In the genomic region with DNA sequence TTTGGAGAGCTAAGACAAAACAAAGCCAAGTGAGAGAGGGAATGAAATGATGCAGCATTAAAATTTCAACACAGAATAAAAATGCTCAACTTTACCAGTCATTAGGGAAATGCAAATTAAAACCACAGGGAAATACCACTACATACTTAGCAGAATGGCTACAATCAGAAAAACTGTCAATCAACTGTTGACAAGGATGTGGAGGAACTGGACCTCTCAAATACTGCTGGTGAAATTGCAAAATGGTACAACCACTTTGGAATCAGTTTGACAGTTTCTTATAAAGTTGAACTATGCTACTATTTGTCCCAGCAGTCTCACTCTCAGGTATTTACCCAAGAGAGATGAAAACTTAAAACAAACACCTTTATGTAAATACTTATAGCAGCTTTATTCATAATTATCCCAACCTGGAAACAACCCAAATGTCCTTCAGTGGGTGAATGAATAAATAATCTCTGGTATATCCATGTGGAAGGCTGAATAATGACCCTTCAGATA, we compare ENCODE assay signal across 1 cellular context.
TF ChIP-seq lines count a peak whose summit lies in the region.

No MANE protein-coding gene starts in this region.

TF ChIP-seq in GM12878, 131 proteins besides CTCF, POLR2A, EP300 and RAD21:
- TF ChIP-seq, protein P1, sequence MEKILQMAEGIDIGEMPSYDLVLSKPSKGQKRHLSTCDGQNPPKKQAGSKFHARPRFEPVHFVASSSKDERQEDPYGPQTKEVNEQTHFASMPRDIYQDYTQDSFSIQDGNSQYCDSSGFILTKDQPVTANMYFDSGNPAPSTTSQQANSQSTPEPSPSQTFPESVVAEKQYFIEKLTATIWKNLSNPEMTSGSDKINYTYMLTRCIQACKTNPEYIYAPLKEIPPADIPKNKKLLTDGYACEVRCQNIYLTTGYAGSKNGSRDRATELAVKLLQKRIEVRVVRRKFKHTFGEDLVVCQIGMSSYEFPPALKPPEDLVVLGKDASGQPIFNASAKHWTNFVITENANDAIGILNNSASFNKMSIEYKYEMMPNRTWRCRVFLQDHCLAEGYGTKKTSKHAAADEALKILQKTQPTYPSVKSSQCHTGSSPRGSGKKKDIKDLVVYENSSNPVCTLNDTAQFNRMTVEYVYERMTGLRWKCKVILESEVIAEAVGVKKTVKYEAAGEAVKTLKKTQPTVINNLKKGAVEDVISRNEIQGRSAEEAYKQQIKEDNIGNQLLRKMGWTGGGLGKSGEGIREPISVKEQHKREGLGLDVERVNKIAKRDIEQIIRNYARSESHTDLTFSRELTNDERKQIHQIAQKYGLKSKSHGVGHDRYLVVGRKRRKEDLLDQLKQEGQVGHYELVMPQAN (conservative IDR thresholded peaks at IDR 0.05): no peak
- no peak for TF ChIP-seq RBBP5 (conservative IDR thresholded peaks at IDR 0.05)
- TF ChIP-seq SRF (IDR thresholded peaks at IDR 0.05; ENCODE audit: low read depth in 2 of 2, low read length in 2 of 2): no peak
- no peak for TF ChIP-seq SP1 (IDR thresholded peaks at IDR 0.05; ENCODE audit: low read depth, low read length)
- 0 out of 2 replicates have a peak, but pooled peaks have one; percentile 13 for TF ChIP-seq RUNX3 (IDR thresholded peaks at IDR 0.05; ENCODE audit: low read length)
- no peak for TF ChIP-seq IKZF1 (conservative IDR thresholded peaks at IDR 0.05)
- TF ChIP-seq, protein P2, sequence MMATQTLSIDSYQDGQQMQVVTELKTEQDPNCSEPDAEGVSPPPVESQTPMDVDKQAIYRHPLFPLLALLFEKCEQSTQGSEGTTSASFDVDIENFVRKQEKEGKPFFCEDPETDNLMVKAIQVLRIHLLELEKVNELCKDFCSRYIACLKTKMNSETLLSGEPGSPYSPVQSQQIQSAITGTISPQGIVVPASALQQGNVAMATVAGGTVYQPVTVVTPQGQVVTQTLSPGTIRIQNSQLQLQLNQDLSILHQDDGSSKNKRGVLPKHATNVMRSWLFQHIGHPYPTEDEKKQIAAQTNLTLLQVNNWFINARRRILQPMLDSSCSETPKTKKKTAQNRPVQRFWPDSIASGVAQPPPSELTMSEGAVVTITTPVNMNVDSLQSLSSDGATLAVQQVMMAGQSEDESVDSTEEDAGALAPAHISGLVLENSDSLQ (IDR thresholded peaks at IDR 0.05): peak; percentile 82
- TF ChIP-seq HDAC6 (IDR thresholded peaks at IDR 0.05; ENCODE audit: unreplicated experiment): no peak
- TF ChIP-seq, protein P3, sequence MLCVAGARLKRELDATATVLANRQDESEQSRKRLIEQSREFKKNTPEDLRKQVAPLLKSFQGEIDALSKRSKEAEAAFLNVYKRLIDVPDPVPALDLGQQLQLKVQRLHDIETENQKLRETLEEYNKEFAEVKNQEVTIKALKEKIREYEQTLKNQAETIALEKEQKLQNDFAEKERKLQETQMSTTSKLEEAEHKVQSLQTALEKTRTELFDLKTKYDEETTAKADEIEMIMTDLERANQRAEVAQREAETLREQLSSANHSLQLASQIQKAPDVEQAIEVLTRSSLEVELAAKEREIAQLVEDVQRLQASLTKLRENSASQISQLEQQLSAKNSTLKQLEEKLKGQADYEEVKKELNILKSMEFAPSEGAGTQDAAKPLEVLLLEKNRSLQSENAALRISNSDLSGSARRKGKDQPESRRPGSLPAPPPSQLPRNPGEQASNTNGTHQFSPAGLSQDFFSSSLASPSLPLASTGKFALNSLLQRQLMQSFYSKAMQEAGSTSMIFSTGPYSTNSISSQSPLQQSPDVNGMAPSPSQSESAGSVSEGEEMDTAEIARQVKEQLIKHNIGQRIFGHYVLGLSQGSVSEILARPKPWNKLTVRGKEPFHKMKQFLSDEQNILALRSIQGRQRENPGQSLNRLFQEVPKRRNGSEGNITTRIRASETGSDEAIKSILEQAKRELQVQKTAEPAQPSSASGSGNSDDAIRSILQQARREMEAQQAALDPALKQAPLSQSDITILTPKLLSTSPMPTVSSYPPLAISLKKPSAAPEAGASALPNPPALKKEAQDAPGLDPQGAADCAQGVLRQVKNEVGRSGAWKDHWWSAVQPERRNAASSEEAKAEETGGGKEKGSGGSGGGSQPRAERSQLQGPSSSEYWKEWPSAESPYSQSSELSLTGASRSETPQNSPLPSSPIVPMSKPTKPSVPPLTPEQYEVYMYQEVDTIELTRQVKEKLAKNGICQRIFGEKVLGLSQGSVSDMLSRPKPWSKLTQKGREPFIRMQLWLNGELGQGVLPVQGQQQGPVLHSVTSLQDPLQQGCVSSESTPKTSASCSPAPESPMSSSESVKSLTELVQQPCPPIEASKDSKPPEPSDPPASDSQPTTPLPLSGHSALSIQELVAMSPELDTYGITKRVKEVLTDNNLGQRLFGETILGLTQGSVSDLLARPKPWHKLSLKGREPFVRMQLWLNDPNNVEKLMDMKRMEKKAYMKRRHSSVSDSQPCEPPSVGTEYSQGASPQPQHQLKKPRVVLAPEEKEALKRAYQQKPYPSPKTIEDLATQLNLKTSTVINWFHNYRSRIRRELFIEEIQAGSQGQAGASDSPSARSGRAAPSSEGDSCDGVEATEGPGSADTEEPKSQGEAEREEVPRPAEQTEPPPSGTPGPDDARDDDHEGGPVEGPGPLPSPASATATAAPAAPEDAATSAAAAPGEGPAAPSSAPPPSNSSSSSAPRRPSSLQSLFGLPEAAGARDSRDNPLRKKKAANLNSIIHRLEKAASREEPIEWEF (IDR thresholded peaks at IDR 0.05; ENCODE audit: insufficient replicate concordance, low read depth, low read length): no peak
- no peak for TF ChIP-seq SMAD1 (IDR thresholded peaks at IDR 0.05; ENCODE audit: low read depth, partially characterized antibody)
- TF ChIP-seq, protein P4, sequence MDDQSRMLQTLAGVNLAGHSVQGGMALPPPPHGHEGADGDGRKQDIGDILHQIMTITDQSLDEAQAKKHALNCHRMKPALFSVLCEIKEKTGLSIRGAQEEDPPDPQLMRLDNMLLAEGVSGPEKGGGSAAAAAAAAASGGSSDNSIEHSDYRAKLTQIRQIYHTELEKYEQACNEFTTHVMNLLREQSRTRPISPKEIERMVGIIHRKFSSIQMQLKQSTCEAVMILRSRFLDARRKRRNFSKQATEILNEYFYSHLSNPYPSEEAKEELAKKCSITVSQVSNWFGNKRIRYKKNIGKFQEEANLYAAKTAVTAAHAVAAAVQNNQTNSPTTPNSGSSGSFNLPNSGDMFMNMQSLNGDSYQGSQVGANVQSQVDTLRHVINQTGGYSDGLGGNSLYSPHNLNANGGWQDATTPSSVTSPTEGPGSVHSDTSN (IDR thresholded peaks at IDR 0.05; ENCODE audit: insufficient replicate concordance, low read depth, low read length): no peak
- TF ChIP-seq ZNF384 (IDR thresholded peaks at IDR 0.05; ENCODE audit: borderline replicate concordance, low read depth, low read length): no peak
- no peak for TF ChIP-seq ZSCAN29 (IDR thresholded peaks at IDR 0.05)
- TF ChIP-seq WRNIP1 (IDR thresholded peaks at IDR 0.05; ENCODE audit: borderline replicate concordance, low read depth, low read length): no peak
- TF ChIP-seq RELA (IDR thresholded peaks at IDR 0.05; ENCODE audit: borderline replicate concordance, partially characterized antibody): no peak
- no peak for TF ChIP-seq EED (IDR thresholded peaks at IDR 0.05; ENCODE audit: low read depth)
